In the genomic region with DNA sequence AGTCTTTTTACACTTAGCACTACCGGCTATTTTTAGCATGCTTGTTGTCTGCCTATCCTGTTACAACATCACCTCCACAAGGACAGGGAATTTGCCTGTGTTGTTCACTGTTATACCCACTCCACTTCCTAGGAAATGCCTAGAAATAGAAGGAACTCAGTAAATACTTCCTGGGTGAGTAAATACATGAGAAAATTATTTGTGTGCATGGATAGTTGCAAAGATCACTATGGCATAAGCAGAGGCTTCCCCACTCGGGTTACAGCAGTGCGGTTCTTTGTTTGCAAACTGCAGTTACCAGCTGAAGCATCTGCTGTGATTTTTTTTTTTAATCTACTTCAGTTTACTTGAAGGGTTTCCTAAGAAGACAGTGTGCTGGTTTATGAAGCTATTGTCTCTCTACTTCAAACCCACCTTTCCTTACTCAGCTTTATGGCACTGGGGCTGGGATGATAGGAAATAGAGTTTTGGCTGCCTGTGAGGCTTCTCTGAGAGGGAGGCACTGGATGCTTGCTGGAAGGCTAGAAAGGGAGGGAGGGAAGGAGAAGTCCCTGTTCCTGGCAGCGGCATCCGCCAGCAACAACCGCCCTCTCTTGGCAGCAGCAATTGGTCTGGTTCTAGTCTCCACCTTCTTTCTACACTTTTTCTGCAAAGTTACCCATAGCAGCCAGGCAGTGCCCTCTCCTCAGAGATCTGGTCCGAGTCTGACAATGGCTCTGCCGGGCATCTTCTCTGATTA, we compare ENCODE assay signal across 13 cellular contexts. TPM values are rescaled to one million over a fixed set of nuclear protein-coding genes. Genes with fewer than 3 reads are reported as not detected.
DNase-seq lines count a peak whose midpoint lies in the region; ATAC-seq lines count a peak whose summit lies in the region.
"Had no signal": no experiment of that assay in that cellular context is flagged by ENCODE, and none has a peak within 500 bp of the region (broad histone marks: within the 10 kb centered on the region; RNA-seq: fewer than 3 reads in every experiment).

No MANE protein-coding gene starts in this region.

- H2AK5ac ChIP-seq in neuronal stem cell (ENCODE audit: low read depth, low read length), result no peak overlapping the region

- H2AFZ ChIP-seq in neuronal stem cell (ENCODE audit: low read length) (peak overlapping the region; percentile 7), Karpas-422 (ENCODE audit: low read length) (no peak overlapping the region)

- WGBS in neuronal stem cell (ENCODE audit: extremely low coverage in 2 of 2, insufficient read length in 2 of 2, insufficient replicate concordance in 1 of 2), 2 donors, result no CpG with 5 or more reads among the region's 8 CpGs

- no peaks in the 10 kb centered on the region for H4K20me1 ChIP-seq in Karpas-422 (ENCODE audit: insufficient read depth, low read depth, low read length)

- H3K23ac ChIP-seq in neuronal stem cell (ENCODE audit: low read depth, low read length, poor library complexity), result no peak overlapping the region

- DNase-seq in AG20443 (ENCODE audit: low spot score) (peak; percentile 40), RPMI7951 (ENCODE audit: low read depth) (peak; percentile 8), head of caudate nucleus (peak in 38 of 42 donors; percentile 2 to 60 (median 31)), neuronal stem cell (ENCODE audit: low spot score) (no peak), Karpas-422 (no peak)
- DNase-seq in activated naive CD4-positive, alpha-beta T cell treated with anti-CD3 and anti-CD28 coated beads, Interleukin-2, amount 50 U/mL, for 16 hours, result no peak
- DNase-seq: Calu3; NCI-H1930; stimulated activated CD4-positive, alpha-beta T cell treated with anti-CD3 and anti-CD28 coated beads, Interleukin-4, amount 100 ng/mL, for 1 hour had no signal

- H2BK120ac ChIP-seq in neuronal stem cell (ENCODE audit: low read depth, low read length), result no peak overlapping the region

- no peak overlapping the region for H3K14ac ChIP-seq in neuronal stem cell (ENCODE audit: low read length)

- H3K79me1 ChIP-seq in neuronal stem cell (ENCODE audit: low read depth, low read length), result no peaks in the 10 kb centered on the region

- no peak overlapping the region for H4K91ac ChIP-seq in neuronal stem cell (ENCODE audit: low read depth, low read length, poor library complexity)

- H3K27me3 ChIP-seq in neuronal stem cell (ENCODE audit: control insufficient read depth in 3 of 3, insufficient read depth in 3 of 3, low read depth in 1 of 3, low read length in 3 of 3), result peaks cover 0 to 20% (median 0%) of the 10 kb centered on the region in 3 experiments
- no peaks in the 10 kb centered on the region for H3K27me3 ChIP-seq in Karpas-422 (ENCODE audit: low read length)

- no peaks in the 10 kb centered on the region for H3K9me3 ChIP-seq in neuronal stem cell (replicated peaks in 1 of 2; ENCODE audit: control insufficient read depth in 2 of 2, insufficient read depth in 1 of 2, low read depth in 1 of 2, low read length in 2 of 2)
- no peaks in the 10 kb centered on the region for H3K9me3 ChIP-seq in Karpas-422 (ENCODE audit: low read length)

- H3K4me1 ChIP-seq in neuronal stem cell (ENCODE audit: control insufficient read depth in 2 of 2, insufficient read depth in 1 of 2, low read depth in 1 of 2, low read length in 2 of 2) (peaks cover 0 to 8% of the 10 kb centered on the region in 2 donors), Karpas-422 (ENCODE audit: low read length) (no peaks in the 10 kb centered on the region)

- no peak overlapping the region for H2BK12ac ChIP-seq in neuronal stem cell (ENCODE audit: low read length)

- no peak overlapping the region for H3K4ac ChIP-seq in neuronal stem cell (ENCODE audit: low read length)

- ATAC-seq in GM18868 (IDR thresholded peaks at IDR 0.05; ENCODE audit: unreplicated experiment), result no peak
- ATAC-seq in HG03457 (IDR thresholded peaks at IDR 0.05; ENCODE audit: unreplicated experiment), result no peak
- ATAC-seq: HCT116 had no signal

- no peaks in the 10 kb centered on the region for H3K36me3 ChIP-seq in neuronal stem cell (replicated peaks in 1 of 2; ENCODE audit: control insufficient read depth in 2 of 2, insufficient read depth in 2 of 2, low read length in 2 of 2)
- no peaks in the 10 kb centered on the region for H3K36me3 ChIP-seq in Karpas-422 (ENCODE audit: insufficient read depth, low read length)

- H3K27ac ChIP-seq in neuronal stem cell (replicated peaks; ENCODE audit: low read length) (no peak overlapping the region), Karpas-422 (ENCODE audit: low read length) (no peak overlapping the region)
- H3K27ac ChIP-seq: epithelial cell of prostate had no signal

- H4K8ac ChIP-seq in neuronal stem cell (ENCODE audit: low read depth, low read length), result no peak overlapping the region

- H2BK15ac ChIP-seq in neuronal stem cell (ENCODE audit: low read length), result no peak overlapping the region

- no peak overlapping the region for H3K4me2 ChIP-seq in neuronal stem cell (ENCODE audit: insufficient read depth, low read length, poor library complexity, severe bottlenecking)
- H3K4me2 ChIP-seq in Karpas-422 (ENCODE audit: low read depth, low read length, poor library complexity, severe bottlenecking), result no peak overlapping the region

- no peaks in the 10 kb centered on the region for H3K9me2 ChIP-seq in Karpas-422 (replicated peaks; ENCODE audit: insufficient read depth, low read length)

- H3K4me3 ChIP-seq in neuronal stem cell (ENCODE audit: low read length in 2 of 2) (no peak overlapping the region), Karpas-422 (ENCODE audit: low read length) (no peak overlapping the region)

- intact Hi-C loops in head of caudate nucleus (cut with DNase I), result no loop called here

- H3K9ac ChIP-seq in neuronal stem cell (ENCODE audit: low read depth, low read length, poor library complexity) (no peak overlapping the region), Karpas-422 (ENCODE audit: low read length) (no peak overlapping the region)

- H2BK5ac ChIP-seq in neuronal stem cell (ENCODE audit: low read length), result no peak overlapping the region

- H3K79me2 ChIP-seq in Karpas-422 (ENCODE audit: low read length), result no peaks in the 10 kb centered on the region

- H3K18ac ChIP-seq in neuronal stem cell (ENCODE audit: low read length), result no peak overlapping the region

RNA-seq across cellular contexts. Expression of a gene that starts 29.1 kb away (rescaled TPM):
- not detected in 2 replicates for total RNA-seq in RPMI7951 (2014; rRNA removed; shearing (Covaris generic))
- polyA plus RNA-seq in neuronal stem cell (2013, experiment 1 of 2), result not detected
- polyA plus RNA-seq in neuronal stem cell (2013, experiment 2 of 2), result not detected
- not detected in 2 replicates for total RNA-seq in Karpas-422 (2014; rRNA removed; shearing (Covaris generic); ENCODE audit: low replicate concordance)
- total RNA-seq: Calu3 had no signal

RNA-seq across cellular contexts. Expression of a gene that starts 40.5 kb away (rescaled TPM):
- 128 and 175 TPM in 2 replicates for total RNA-seq in RPMI7951 (2014; rRNA removed; shearing (Covaris generic))
- 1.2 TPM for polyA plus RNA-seq in neuronal stem cell (2013, experiment 1 of 2)
- polyA plus RNA-seq in neuronal stem cell (2013, experiment 2 of 2), result 1.00 TPM
- 503 and 765 TPM in 2 replicates for total RNA-seq in Karpas-422 (2014; rRNA removed; shearing (Covaris generic); ENCODE audit: low replicate concordance)

Comparison
In these comparisons a context has a peak if more than half of its experiments do, and no peak if none do; other contexts are left out.
1. DNase-seq: peak in AG20443 (single experiment), RPMI7951 (single experiment) and head of caudate nucleus (38 of 42); none in neuronal stem cell (single experiment), Karpas-422 (single experiment) and activated naive CD4-positive, alpha-beta T cell treated with anti-CD3 and anti-CD28 coated beads, Interleukin-2, amount 50 U/mL, for 16 hours (single experiment).